Comparison of ENCODE assay signal across 13 cellular contexts in the genomic region with DNA sequence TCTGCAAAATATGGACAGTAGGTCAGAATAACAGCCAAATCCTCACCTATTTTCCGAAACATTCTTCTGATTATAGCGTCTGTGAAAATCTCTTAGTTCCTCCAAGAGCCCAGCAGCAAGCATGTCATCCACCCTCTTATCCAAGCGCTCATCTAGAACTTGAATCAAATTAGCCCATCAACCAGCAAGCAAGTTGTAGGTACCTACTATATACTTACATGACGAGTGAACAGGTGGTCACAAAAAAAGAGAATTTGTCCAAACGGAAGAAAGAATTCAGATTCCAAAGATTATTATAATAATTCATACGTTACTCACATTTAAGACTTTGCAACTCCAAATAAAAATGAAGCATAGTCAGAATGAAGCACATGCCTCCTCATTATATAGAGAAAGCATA. TPM values are rescaled to one million over a fixed set of nuclear protein-coding genes. Genes with fewer than 3 reads are reported as not detected.
DNase-seq lines count a peak whose midpoint lies in the region; ATAC-seq and TF ChIP-seq lines count a peak whose summit lies in the region.
"Had no signal": no experiment of that assay in that cellular context is flagged by ENCODE, and none has a peak within 500 bp of the region (broad histone marks: within the 10 kb centered on the region; RNA-seq: fewer than 3 reads in every experiment).

No MANE protein-coding gene starts in this region.

- H3K9me3 Mint-ChIP-seq in activated naive CD8-positive, alpha-beta T cell treated with anti-CD3 and anti-CD28 coated beads, Interleukin-2, amount 50 U/mL, for 24 hours = no peaks in the 10 kb centered on the region
- no peaks in the 10 kb centered on the region for H3K9me3 Mint-ChIP-seq in activated naive CD8-positive, alpha-beta T cell treated with anti-CD3 and anti-CD28 coated beads for 36 hours
- H3K9me3 Mint-ChIP-seq in mesothelial cell of epicardium = no peaks in the 10 kb centered on the region
- H3K9me3 Mint-ChIP-seq: CD8-positive, alpha-beta memory T cell; H9 had no signal

- ATAC-seq in activated naive CD8-positive, alpha-beta T cell treated with anti-CD3 and anti-CD28 coated beads, Interleukin-2, amount 50 U/mL, for 24 hours = no peak
- no peak for ATAC-seq in HG03139 (IDR thresholded peaks at IDR 0.05; ENCODE audit: unreplicated experiment)

- H3K27ac Mint-ChIP-seq in activated naive CD8-positive, alpha-beta T cell treated with anti-CD3 and anti-CD28 coated beads, Interleukin-2, amount 50 U/mL, for 24 hours = peak overlapping the region; percentile 11
- no peak overlapping the region for H3K27ac Mint-ChIP-seq in activated naive CD8-positive, alpha-beta T cell treated with anti-CD3 and anti-CD28 coated beads for 36 hours
- H3K27ac Mint-ChIP-seq in mesothelial cell of epicardium = peak overlapping the region; percentile 2
- H3K27ac Mint-ChIP-seq: H9 had no signal

- H3K4me1 Mint-ChIP-seq in activated naive CD8-positive, alpha-beta T cell treated with anti-CD3 and anti-CD28 coated beads, Interleukin-2, amount 50 U/mL, for 24 hours = peaks cover 41% of the 10 kb centered on the region
- peaks cover 43% of the 10 kb centered on the region for H3K4me1 Mint-ChIP-seq in activated naive CD8-positive, alpha-beta T cell treated with anti-CD3 and anti-CD28 coated beads for 36 hours
- H3K4me1 Mint-ChIP-seq in mesothelial cell of epicardium = peaks cover 62% of the 10 kb centered on the region
- H3K4me1 Mint-ChIP-seq: H9 had no signal

- DNase-seq in activated naive CD8-positive, alpha-beta T cell treated with anti-CD3 and anti-CD28 coated beads, Interleukin-2, amount 50 U/mL, for 24 hours = no peak
- no peak for DNase-seq in activated naive CD8-positive, alpha-beta T cell treated with anti-CD3 and anti-CD28 coated beads for 36 hours
- peak; percentile 88 for DNase-seq in NCI-H2107 (lab: John Stamatoyannopoulos, UW)
- DNase-seq in mesothelial cell of epicardium (ENCODE audit: low spot score in 2 of 2, unreplicated experiment in 2 of 2) = no peak
- DNase-seq in stimulated activated CD4-positive, alpha-beta T cell treated with anti-CD3 and anti-CD28 coated beads, Interleukin-4, amount 100 ng/mL, for 1 hour = no peak
- no peak for DNase-seq in NK-92 treated with Interleukin-12 subunit alpha and Interleukin-12 subunit beta, amount 100 ng/mL, for 24 hours (lab: John Stamatoyannopoulos, UW)
- DNase-seq: BE2C; Caco-2; CD8-positive, alpha-beta memory T cell; GF-D8; GOT3; H9 had no signal

- H3K36me3 Mint-ChIP-seq in activated naive CD8-positive, alpha-beta T cell treated with anti-CD3 and anti-CD28 coated beads, Interleukin-2, amount 50 U/mL, for 24 hours (ENCODE audit: low read depth) = peaks cover 54% of the 10 kb centered on the region
- peaks cover 43% of the 10 kb centered on the region for H3K36me3 Mint-ChIP-seq in activated naive CD8-positive, alpha-beta T cell treated with anti-CD3 and anti-CD28 coated beads for 36 hours
- peaks cover 26% of the 10 kb centered on the region for H3K36me3 Mint-ChIP-seq in mesothelial cell of epicardium

- no peak for TF ChIP-seq CTCF in mesothelial cell of epicardium (IDR thresholded peaks at IDR 0.05; ENCODE audit: unreplicated experiment)

- no peak overlapping the region for H3K4me3 Mint-ChIP-seq in activated naive CD8-positive, alpha-beta T cell treated with anti-CD3 and anti-CD28 coated beads, Interleukin-2, amount 50 U/mL, for 24 hours
- H3K4me3 Mint-ChIP-seq in activated naive CD8-positive, alpha-beta T cell treated with anti-CD3 and anti-CD28 coated beads for 36 hours = no peak overlapping the region
- no peak overlapping the region for H3K4me3 Mint-ChIP-seq in mesothelial cell of epicardium
- H3K4me3 Mint-ChIP-seq: H9 had no signal

- H3K27me3 Mint-ChIP-seq in activated naive CD8-positive, alpha-beta T cell treated with anti-CD3 and anti-CD28 coated beads, Interleukin-2, amount 50 U/mL, for 24 hours = no peaks in the 10 kb centered on the region
- no peaks in the 10 kb centered on the region for H3K27me3 Mint-ChIP-seq in activated naive CD8-positive, alpha-beta T cell treated with anti-CD3 and anti-CD28 coated beads for 36 hours
- H3K27me3 Mint-ChIP-seq in mesothelial cell of epicardium (ENCODE audit: low read depth) = no peaks in the 10 kb centered on the region
- H3K27me3 Mint-ChIP-seq: CD8-positive, alpha-beta memory T cell had no signal

RNA-seq across cellular contexts. Expression of gene TRIT1, which starts 35.4 kb away (rescaled TPM):
- 10 to 100 TPM; 42.3 to 44.0 TPM for total RNA-seq in activated naive CD8-positive, alpha-beta T cell treated with anti-CD3 and anti-CD28 coated beads for 36 hours
- 38.6 to 40.3 TPM (median 39.5 TPM) in 3 replicates for total RNA-seq in mesothelial cell of epicardium

RNA-seq across cellular contexts. Expression of gene MYCL, which starts 53.8 kb away (rescaled TPM):
- total RNA-seq in activated naive CD8-positive, alpha-beta T cell treated with anti-CD3 and anti-CD28 coated beads for 36 hours = under 1 TPM; 0.08 to 0.20 TPM
- total RNA-seq in mesothelial cell of epicardium = 25.0 to 27.2 TPM (median 25.5 TPM) in 3 replicates

RNA-seq across cellular contexts. Expression of gene BMP8B, which starts 59.3 kb away (rescaled TPM):
- total RNA-seq in activated naive CD8-positive, alpha-beta T cell treated with anti-CD3 and anti-CD28 coated beads for 36 hours = under 1 TPM; 0.12 to 0.20 TPM
- 0.14 to 0.31 TPM (median 0.18 TPM) in 3 replicates for total RNA-seq in mesothelial cell of epicardium

Comparison
In these comparisons a context has a peak if more than half of its experiments do, and no peak if none do; other contexts are left out.
1. RNA of gene MYCL, which starts 53.8 kb away (total RNA-seq): 25.0 to 27.2 TPM in mesothelial cell of epicardium; 0.08 to 0.20 TPM in activated naive CD8-positive, alpha-beta T cell treated with anti-CD3 and anti-CD28 coated beads for 36 hours; every median in the first group is over 10 times any median in the second.